23 cellular contexts compared by ENCODE assay signal in the genomic region with DNA sequence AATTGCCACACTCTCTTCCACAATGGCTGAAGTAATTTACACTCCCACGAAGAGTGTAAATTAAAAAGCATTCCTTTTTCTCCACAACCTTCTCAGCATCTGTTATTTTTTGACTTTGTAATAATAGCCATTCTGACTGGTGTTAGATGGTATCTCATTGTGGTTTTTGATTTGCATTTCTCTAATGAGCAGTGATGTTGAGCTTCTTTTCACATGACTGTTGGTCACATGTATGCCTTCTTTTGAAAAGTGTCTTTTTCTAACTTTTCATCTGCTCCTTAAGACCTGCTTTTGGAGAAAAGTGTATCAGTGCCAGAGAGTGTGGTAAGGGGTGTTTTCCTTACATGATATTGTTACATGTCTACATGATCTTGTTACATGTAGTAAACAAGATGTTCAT. TPM values are rescaled to one million over a fixed set of nuclear protein-coding genes. Genes with fewer than 3 reads are reported as not detected.
"Had no signal": no experiment of that assay in that cellular context is flagged by ENCODE, and none has a peak within 500 bp of the region (broad histone marks: within the 10 kb centered on the region; RNA-seq: fewer than 3 reads in every experiment).

No MANE protein-coding gene starts in this region.

- H3K27ac Mint-ChIP-seq: activated CD4-positive, alpha-beta T cell treated with anti-CD3 and anti-CD28 coated beads, Interleukin-2, amount 10 ng/mL, durations not matched to agents 24 days and 14 days; activated CD8-positive, alpha-beta T cell treated with anti-CD3 and anti-CD28 coated beads, Interleukin-2, amount 10 ng/mL, durations not matched to agents 7 days and 5 days; activated naive CD4-positive, alpha-beta T cell treated with anti-CD3 and anti-CD28 coated beads, Interleukin-2, amount 50 U/mL, for 24 hours; brain; T-helper 2 cell treated with Interferon-gamma antibody and Interleukin-4, amounts not matched to agents 5 μg/mL and 100 μg/mL, for 36 hours had no signal

- H3K9me3 ChIP-seq: adrenal gland, ovary had no signal

- H3K4me1 Mint-ChIP-seq: activated CD4-positive, alpha-beta T cell treated with anti-CD3 and anti-CD28 coated beads, Interleukin-2, amount 10 ng/mL, durations not matched to agents 24 days and 14 days; activated naive CD4-positive, alpha-beta T cell treated with anti-CD3 and anti-CD28 coated beads, Interleukin-2, amount 50 U/mL, for 24 hours; brain had no signal

- H3K4me3 ChIP-seq: adrenal gland, ovary had no signal

- H3K9me3 Mint-ChIP-seq: activated CD4-positive, alpha-beta T cell treated with anti-CD3 and anti-CD28 coated beads, Interleukin-2, amount 10 ng/mL, durations not matched to agents 24 days and 14 days; activated naive CD4-positive, alpha-beta T cell treated with anti-CD3 and anti-CD28 coated beads, Interleukin-2, amount 50 U/mL, for 24 hours; T-helper 2 cell treated with Interferon-gamma antibody and Interleukin-4, amounts not matched to agents 5 μg/mL and 100 μg/mL, for 36 hours had no signal

- H3K27ac ChIP-seq: adrenal gland, ovary had no signal

- H3K27me3 ChIP-seq: adrenal gland, ovary had no signal

- H3K36me3 Mint-ChIP-seq: activated naive CD4-positive, alpha-beta T cell treated with anti-CD3 and anti-CD28 coated beads, Interleukin-2, amount 50 U/mL, for 24 hours had no signal

- FAIRE-seq: endothelial cell of umbilical vein had no signal

- H3K27me3 Mint-ChIP-seq: brain had no signal

- DNase-seq: activated CD4-positive, alpha-beta T cell treated with anti-CD3 and anti-CD28 coated beads, Interleukin-2, amount 10 ng/mL, durations not matched to agents 24 days and 14 days; activated CD4-positive, CD25-positive, alpha-beta regulatory T cell; activated CD8-positive, alpha-beta memory T cell treated with anti-CD3 and anti-CD28 coated beads, Interleukin-2, amount 50 U/mL, for 4 hours; activated CD8-positive, alpha-beta T cell treated with anti-CD3 and anti-CD28 coated beads, Interleukin-2, amount 10 ng/mL, durations not matched to agents 7 days and 5 days; activated effector memory CD4-positive, alpha-beta T cell treated with anti-CD3 and anti-CD28 coated beads, Interleukin-2, amount 50 U/mL, for 16 hours; activated T-cell treated with anti-CD3 and anti-CD28 coated beads, Interleukin-2, amount 50 U/mL, for 48 hours; adrenal gland; cerebellar nuclear complex; effector CD8-positive, alpha-beta T cell; foreskin fibroblast; glutamatergic neuron; hypothalamus; midbrain; ovary; stimulated activated CD4-positive, alpha-beta T cell treated with anti-CD3 and anti-CD28 coated beads, Interleukin-15, amount 100 ng/mL, for 24 hours; stimulated activated CD4-positive, alpha-beta T cell treated with anti-CD3 and anti-CD28 coated beads, Interleukin-4, amount 100 ng/mL, for 1 hour; stimulated activated naive CD4-positive, alpha-beta T cell; substantia nigra; trophoblast cell had no signal

- H3K4me3 Mint-ChIP-seq: activated CD4-positive, alpha-beta T cell treated with anti-CD3 and anti-CD28 coated beads, Interleukin-2, amount 10 ng/mL, durations not matched to agents 24 days and 14 days; activated CD8-positive, alpha-beta T cell treated with anti-CD3 and anti-CD28 coated beads, Interleukin-2, amount 10 ng/mL, durations not matched to agents 7 days and 5 days; activated naive CD4-positive, alpha-beta T cell treated with anti-CD3 and anti-CD28 coated beads, Interleukin-2, amount 50 U/mL, for 24 hours; brain; T-helper 2 cell treated with Interferon-gamma antibody and Interleukin-4, amounts not matched to agents 5 μg/mL and 100 μg/mL, for 36 hours had no signal

- H3K36me3 ChIP-seq: adrenal gland, ovary had no signal

- ATAC-seq: activated CD8-positive, alpha-beta T cell treated with anti-CD3 and anti-CD28 coated beads, Interleukin-2, amount 10 ng/mL, durations not matched to agents 7 days and 5 days had no signal

- H3K4me1 ChIP-seq: adrenal gland had no signal

RNA-seq across cellular contexts. Expression of a gene that starts 25.7 kb away (rescaled TPM):
- total RNA-seq: activated CD4-positive, alpha-beta T cell treated with anti-CD3 and anti-CD28 coated beads, Interleukin-2, amount 10 ng/mL, durations not matched to agents 24 days and 14 days had no signal
